ENCODE assay signal across 26 cellular contexts in the genomic region with DNA sequence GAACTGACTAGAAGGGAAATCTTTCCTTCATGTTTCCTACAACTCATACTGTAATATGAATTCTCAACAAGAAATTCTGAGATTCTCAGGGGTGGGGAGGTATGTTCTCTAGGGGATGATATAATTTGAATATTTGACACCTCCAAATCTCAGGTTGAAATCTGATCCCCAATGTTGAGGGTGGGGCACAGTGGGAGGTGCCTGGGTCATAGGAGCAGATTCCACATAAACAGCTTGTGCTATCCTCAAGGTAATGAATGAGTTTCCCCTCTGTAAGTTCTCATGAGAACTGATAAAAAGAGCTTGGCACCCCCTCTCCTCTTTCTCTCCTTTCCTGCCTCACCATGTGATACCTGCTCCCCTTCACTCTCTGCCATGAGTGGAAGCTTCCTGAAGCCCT.
"Had no signal": no experiment of that assay in that cellular context is flagged by ENCODE, and none has a peak within 500 bp of the region (broad histone marks: within the 10 kb centered on the region; RNA-seq: fewer than 3 reads in every experiment).

No MANE protein-coding gene starts in this region.

- H3K4me1 ChIP-seq: body of pancreas, prostate gland, right atrium auricular region, thyroid gland had no signal

- H3K9me3 ChIP-seq: body of pancreas, heart right ventricle, neutrophil, ovary, prostate gland, right atrium auricular region, thyroid gland had no signal

- H3K36me3 Mint-ChIP-seq: natural killer cell had no signal

- H3K4me1 Mint-ChIP-seq: mesothelial cell of epicardium had no signal

- H3K36me3 ChIP-seq: cardiac muscle cell, heart right ventricle, neutrophil, ovary, prostate gland, right atrium auricular region, thyroid gland had no signal

- H3K4me3 Mint-ChIP-seq: activated naive CD4-positive, alpha-beta T cell treated with anti-CD3 and anti-CD28 coated beads, Interleukin-2, amount 10 ng/mL, durations not matched to agents 7 days and 5 days; activated T-cell treated with anti-CD3 and anti-CD28 coated beads, Interleukin-2, amount 50 U/mL, for 72 hours; mesothelial cell of epicardium; natural killer cell; stimulated activated naive CD8-positive, alpha-beta T cell treated with anti-CD3 and anti-CD28 coated beads, Interleukin-15, Interleukin-2, amounts not matched to agents 100 ng/mL and 50 ng/mL, for 24 hours; T-helper 1 cell treated with Interleukin-12 subunit alpha and Interleukin-12 subunit beta and Interleukin-4 antibody, amounts not matched to agents 30 μg/mL and 1 μg/mL, for 36 hours had no signal

- H3K27ac ChIP-seq: body of pancreas, cardiac muscle cell, heart right ventricle, neutrophil, ovary, prostate gland, right atrium auricular region, thyroid gland had no signal

- H3K27me3 ChIP-seq: body of pancreas, cardiac muscle cell, heart right ventricle, neutrophil, ovary, right atrium auricular region, thyroid gland had no signal

- H3K27me3 Mint-ChIP-seq: activated naive CD4-positive, alpha-beta T cell treated with anti-CD3 and anti-CD28 coated beads, Interleukin-2, amount 10 ng/mL, durations not matched to agents 7 days and 5 days; stimulated activated naive CD8-positive, alpha-beta T cell treated with anti-CD3 and anti-CD28 coated beads, Interleukin-15, Interleukin-2, amounts not matched to agents 100 ng/mL and 50 ng/mL, for 24 hours had no signal

- H3K4me3 ChIP-seq: body of pancreas, cardiac muscle cell, heart right ventricle, lung, ovary, prostate gland, right atrium auricular region, thyroid gland had no signal

- H3K9me3 Mint-ChIP-seq: activated naive CD4-positive, alpha-beta T cell treated with anti-CD3 and anti-CD28 coated beads, Interleukin-2, amount 10 ng/mL, durations not matched to agents 7 days and 5 days; activated T-cell treated with anti-CD3 and anti-CD28 coated beads, Interleukin-2, amount 50 U/mL, for 72 hours; mesothelial cell of epicardium; natural killer cell; stimulated activated naive CD8-positive, alpha-beta T cell treated with anti-CD3 and anti-CD28 coated beads, Interleukin-15, Interleukin-2, amounts not matched to agents 100 ng/mL and 50 ng/mL, for 24 hours; T-helper 1 cell treated with Interleukin-12 subunit alpha and Interleukin-12 subunit beta and Interleukin-4 antibody, amounts not matched to agents 30 μg/mL and 1 μg/mL, for 36 hours had no signal

- H3K27ac Mint-ChIP-seq: activated naive CD4-positive, alpha-beta T cell treated with anti-CD3 and anti-CD28 coated beads, Interleukin-2, amount 10 ng/mL, durations not matched to agents 7 days and 5 days; activated T-cell treated with anti-CD3 and anti-CD28 coated beads, Interleukin-2, amount 50 U/mL, for 72 hours; mesothelial cell of epicardium; stimulated activated naive CD8-positive, alpha-beta T cell treated with anti-CD3 and anti-CD28 coated beads, Interleukin-15, Interleukin-2, amounts not matched to agents 100 ng/mL and 50 ng/mL, for 24 hours; T-helper 1 cell treated with Interleukin-12 subunit alpha and Interleukin-12 subunit beta and Interleukin-4 antibody, amounts not matched to agents 30 μg/mL and 1 μg/mL, for 36 hours had no signal

- DNase-seq: activated CD4-positive, alpha-beta T cell treated with anti-CD3 and anti-CD28 coated beads for 4 hours; activated CD4-positive, alpha-beta T cell treated with anti-CD3 and anti-CD28 coated beads, Interleukin-2, amount 50 U/mL, for 48 hours; activated CD4-positive, CD25-positive, alpha-beta regulatory T cell; activated CD8-positive, alpha-beta memory T cell treated with anti-CD3 and anti-CD28 coated beads, Interleukin-2, amount 50 U/mL, for 48 hours; activated effector memory CD4-positive, alpha-beta T cell treated with Interleukin-2 at 50 U/mL for 16 hours; activated naive CD4-positive, alpha-beta T cell treated with anti-CD3 and anti-CD28 coated beads, Interleukin-2, amount 10 ng/mL, durations not matched to agents 7 days and 5 days; activated T-cell treated with anti-CD3 and anti-CD28 coated beads, Interleukin-2, amount 50 U/mL, for 72 hours; anterior cingulate cortex; body of pancreas; foreskin fibroblast; heart right ventricle; kidney; natural killer cell; ovary; stimulated activated CD4-positive, alpha-beta T cell treated with anti-CD3 and anti-CD28 coated beads, Interleukin-4, amount 100 ng/mL, for 24 hours; substantia nigra; T1000; thyroid gland had no signal

- ATAC-seq: activated T-cell treated with anti-CD3 and anti-CD28 coated beads, Interleukin-2, amount 50 U/mL, for 72 hours; body of pancreas; heart right ventricle; natural killer cell had no signal
